In the genomic region with DNA sequence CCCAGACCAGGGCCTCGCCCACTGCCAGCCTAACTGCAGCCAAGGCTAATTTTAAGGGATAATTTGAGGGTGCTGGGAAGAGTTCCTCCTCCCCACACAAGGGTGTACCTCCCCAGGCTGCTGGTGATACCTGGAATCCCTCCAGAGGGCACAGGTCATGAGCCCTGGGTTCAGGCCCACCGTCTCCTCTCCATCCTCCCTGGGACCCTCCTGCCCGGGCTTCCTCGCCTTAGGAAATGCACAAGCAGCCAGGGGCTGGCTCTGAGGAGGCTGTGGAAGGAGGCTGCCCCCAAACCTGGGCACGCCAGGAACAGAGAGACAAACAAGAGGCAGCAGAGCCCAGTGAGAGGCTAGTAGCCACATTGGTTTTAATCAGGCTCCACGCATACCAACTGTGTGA, we compare ENCODE assay signal across 19 cellular contexts. TPM values are rescaled to one million over a fixed set of nuclear protein-coding genes. Genes with fewer than 3 reads are reported as not detected.
DNase-seq lines count a peak whose midpoint lies in the region; TF ChIP-seq lines count a peak whose summit lies in the region.
"Had no signal": no experiment of that assay in that cellular context is flagged by ENCODE, and none has a peak within 500 bp of the region (broad histone marks: within the 10 kb centered on the region; RNA-seq: fewer than 3 reads in every experiment).

No MANE protein-coding gene starts in this region.

- intact Hi-C loops in esophagus muscularis mucosa (cut with DNase I) = no loop called here

- H3K4me1 ChIP-seq in esophagus muscularis mucosa (peaks cover 55 to 81% (median 69%) of the 10 kb centered on the region in 4 donors), neuronal stem cell (ENCODE audit: control insufficient read depth in 2 of 2, insufficient read depth in 1 of 2, low read depth in 1 of 2, low read length in 2 of 2) (peaks cover 11 to 23% of the 10 kb centered on the region in 2 donors), tibial nerve (peaks cover 0 to 86% (median 32%) of the 10 kb centered on the region in 4 donors)
- H3K4me1 ChIP-seq: HAP-1 had no signal

- H3K27ac ChIP-seq in RWPE1 = peak overlapping the region; percentile 89; the same call in 1 of the 2 replicates
- peak overlapping the region; percentile 18 to 31 (median 22) for H3K27ac ChIP-seq in esophagus muscularis mucosa (replicated peaks in 1 of 4)
- no peak overlapping the region for H3K27ac ChIP-seq in neuronal stem cell (replicated peaks; ENCODE audit: low read length)
- peak overlapping the region; percentile 9 to 84 (median 50) for H3K27ac ChIP-seq in tibial nerve

- peak overlapping the region; percentile 43 for H2AK5ac ChIP-seq in neuronal stem cell (ENCODE audit: low read depth, low read length)

- H3K4me2 ChIP-seq in neuronal stem cell (ENCODE audit: insufficient read depth, low read length, poor library complexity, severe bottlenecking) = no peak overlapping the region

- DNase-seq in RWPE1 (ENCODE audit: low spot score) (no peak), esophagus muscularis mucosa (ENCODE audit: extremely low spot score) (no peak), neuronal stem cell (ENCODE audit: low spot score) (no peak), tibial nerve (ENCODE audit: low spot score in 2 of 2) (no peak), Ammon's horn (ENCODE audit: low spot score) (no peak), DMS79 (lab: John Stamatoyannopoulos, UW) (no peak), NCI-H526 treated with DMSO at 0.1 percent for 48 hours (lab: John Stamatoyannopoulos, UW) (no peak)
- DNase-seq: BE2C, DMS79 treated with DMSO at 0.1 percent for 48 hours, IMR-90, Karpas-422, MG63, NCI-H1092, NCI-H146, NCI-H2081 treated with DMSO at 0.1 percent for 48 hours, NCI-H524, SIG-M5 had no signal

- no peak overlapping the region for H2BK5ac ChIP-seq in neuronal stem cell (ENCODE audit: low read length)

- H3K23ac ChIP-seq in neuronal stem cell (ENCODE audit: low read depth, low read length, poor library complexity) = no peak overlapping the region

- H3K14ac ChIP-seq in neuronal stem cell (ENCODE audit: low read length) = no peak overlapping the region

- TF ChIP-seq EP300 in esophagus muscularis mucosa (IDR thresholded peaks at IDR 0.05) = no peak
- TF ChIP-seq EP300 in tibial nerve (IDR thresholded peaks at IDR 0.05) = no peak

- no peaks in the 10 kb centered on the region for H3K27me3 ChIP-seq in esophagus muscularis mucosa
- H3K27me3 ChIP-seq in neuronal stem cell (ENCODE audit: control insufficient read depth in 3 of 3, insufficient read depth in 3 of 3, low read depth in 1 of 3, low read length in 3 of 3) = peaks cover 0 to 6% (median 2%) of the 10 kb centered on the region in 3 experiments
- H3K27me3 ChIP-seq in tibial nerve = no peaks in the 10 kb centered on the region
- H3K27me3 ChIP-seq: BE2C, MG63 had no signal

- H3K4ac ChIP-seq in neuronal stem cell (ENCODE audit: low read length) = no peak overlapping the region

- H3K18ac ChIP-seq in neuronal stem cell (ENCODE audit: low read length) = no peak overlapping the region

- H2BK15ac ChIP-seq in neuronal stem cell (ENCODE audit: low read length) = no peak overlapping the region

- no peak overlapping the region for H4K91ac ChIP-seq in neuronal stem cell (ENCODE audit: low read depth, low read length, poor library complexity)

- H2AFZ ChIP-seq in neuronal stem cell (ENCODE audit: low read length) = no peak overlapping the region

- H3K4me3 ChIP-seq in esophagus muscularis mucosa (no peak overlapping the region), neuronal stem cell (ENCODE audit: low read length in 2 of 2) (no peak overlapping the region), tibial nerve (no peak overlapping the region)
- H3K4me3 ChIP-seq: HAP-1, MG63 had no signal

- H3K9me3 ChIP-seq in esophagus muscularis mucosa (no peaks in the 10 kb centered on the region), neuronal stem cell (replicated peaks in 1 of 2; ENCODE audit: control insufficient read depth in 2 of 2, insufficient read depth in 1 of 2, low read depth in 1 of 2, low read length in 2 of 2) (no peaks in the 10 kb centered on the region), tibial nerve (no peaks in the 10 kb centered on the region)
- H3K9me3 ChIP-seq: BE2C, HAP-1, MG63 had no signal

- WGBS in esophagus muscularis mucosa = 93% methylated on average over 4 of the region's 6 CpGs
- WGBS in neuronal stem cell (ENCODE audit: extremely low coverage in 2 of 2, insufficient read length in 2 of 2, insufficient replicate concordance in 1 of 2), 2 donors = no CpG with 5 or more reads among the region's 6 CpGs
- WGBS in tibial nerve, 2 donors = 81 to 96% methylated on average over 6 of the region's 6 CpGs

- no peak overlapping the region for H2BK12ac ChIP-seq in neuronal stem cell (ENCODE audit: low read length)

- CTCF ChIA-PET in RWPE1 (lab: Yijun Ruan, JAX) = interaction anchor here (0.5 kb wide), 1 partner anchor 256 kb away, joined by 3 read pairs; no protein-coding TSS in a partner anchor

- TF ChIP-seq POLR2A in esophagus muscularis mucosa (IDR thresholded peaks at IDR 0.05; ENCODE audit: low read depth) = no peak
- no peak for TF ChIP-seq POLR2A in tibial nerve (IDR thresholded peaks at IDR 0.05)

- POLR2A ChIA-PET in RWPE1 (lab: Yijun Ruan, JAX; ENCODE audit: low non-redundant PET) = no interaction called here

- H4K8ac ChIP-seq in neuronal stem cell (ENCODE audit: low read depth, low read length) = no peak overlapping the region

- TF ChIP-seq CTCF in RWPE1 (conservative IDR thresholded peaks at IDR 0.05; ENCODE audit: low read depth) = no peak
- TF ChIP-seq CTCF in esophagus muscularis mucosa (IDR thresholded peaks at IDR 0.05) = no peak
- TF ChIP-seq CTCF in tibial nerve (IDR thresholded peaks at IDR 0.05) = no peak

- H3K79me1 ChIP-seq in neuronal stem cell (ENCODE audit: low read depth, low read length) = peaks cover 5% of the 10 kb centered on the region

- H3K9ac ChIP-seq in neuronal stem cell (ENCODE audit: low read depth, low read length, poor library complexity) = no peak overlapping the region

- H3K36me3 ChIP-seq in esophagus muscularis mucosa = no peaks in the 10 kb centered on the region
- no peaks in the 10 kb centered on the region for H3K36me3 ChIP-seq in neuronal stem cell (replicated peaks in 1 of 2; ENCODE audit: control insufficient read depth in 2 of 2, insufficient read depth in 2 of 2, low read length in 2 of 2)
- H3K36me3 ChIP-seq in tibial nerve = no peaks in the 10 kb centered on the region
- H3K36me3 ChIP-seq: BE2C, HAP-1, MG63 had no signal

- no peak overlapping the region for H2BK120ac ChIP-seq in neuronal stem cell (ENCODE audit: low read depth, low read length)

RNA-seq across cellular contexts. Expression of gene TSKU, which starts 16.6 kb away (rescaled TPM):
- total RNA-seq in esophagus muscularis mucosa (10 to 100 TPM; 19.1 to 60.6 (median 47.1) TPM), tibial nerve (100 to 1,000 TPM; 140 to 385 (median 202) TPM)
- polyA plus RNA-seq in neuronal stem cell (2013, experiment 1 of 2) = 12.1 TPM
- polyA plus RNA-seq in neuronal stem cell (2013, experiment 2 of 2) = 11.9 TPM
- polyA plus RNA-seq: CD8-positive, alpha-beta memory T cell had no signal
